In the genomic region with DNA sequence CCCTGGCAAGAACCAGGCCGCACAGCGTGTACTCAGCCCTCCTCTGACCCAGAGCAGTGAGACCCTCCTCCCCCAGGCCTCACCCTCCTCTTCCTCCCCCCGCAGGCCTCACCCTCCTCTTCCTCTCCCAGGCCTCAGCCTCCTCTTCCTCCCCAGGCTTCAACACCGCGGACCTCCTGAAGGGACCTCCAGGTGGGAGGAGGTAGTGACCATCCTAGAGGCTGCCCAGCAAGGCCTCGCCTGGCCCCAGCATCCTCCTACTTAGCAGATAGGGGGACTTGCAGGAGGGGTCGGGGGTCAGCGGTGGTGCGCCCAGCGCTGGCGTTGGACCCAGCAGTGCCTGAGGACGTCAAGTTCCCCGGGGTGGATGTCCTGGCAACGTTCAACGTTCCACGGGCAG, we compare ENCODE assay signal across 1 cellular context.
TF ChIP-seq lines count a peak whose summit lies in the region.

No MANE protein-coding gene starts in this region.

TF ChIP-seq in HCT116, 20 proteins besides CTCF, POLR2A, EP300 and RAD21 (continued from another document):
- TF ChIP-seq, protein P1, sequence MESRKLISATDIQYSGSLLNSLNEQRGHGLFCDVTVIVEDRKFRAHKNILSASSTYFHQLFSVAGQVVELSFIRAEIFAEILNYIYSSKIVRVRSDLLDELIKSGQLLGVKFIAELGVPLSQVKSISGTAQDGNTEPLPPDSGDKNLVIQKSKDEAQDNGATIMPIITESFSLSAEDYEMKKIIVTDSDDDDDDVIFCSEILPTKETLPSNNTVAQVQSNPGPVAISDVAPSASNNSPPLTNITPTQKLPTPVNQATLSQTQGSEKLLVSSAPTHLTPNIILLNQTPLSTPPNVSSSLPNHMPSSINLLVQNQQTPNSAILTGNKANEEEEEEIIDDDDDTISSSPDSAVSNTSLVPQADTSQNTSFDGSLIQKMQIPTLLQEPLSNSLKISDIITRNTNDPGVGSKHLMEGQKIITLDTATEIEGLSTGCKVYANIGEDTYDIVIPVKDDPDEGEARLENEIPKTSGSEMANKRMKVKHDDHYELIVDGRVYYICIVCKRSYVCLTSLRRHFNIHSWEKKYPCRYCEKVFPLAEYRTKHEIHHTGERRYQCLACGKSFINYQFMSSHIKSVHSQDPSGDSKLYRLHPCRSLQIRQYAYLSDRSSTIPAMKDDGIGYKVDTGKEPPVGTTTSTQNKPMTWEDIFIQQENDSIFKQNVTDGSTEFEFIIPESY (IDR thresholded peaks at IDR 0.05; ENCODE audit: extremely low read depth, insufficient replicate concordance, low read length), result no peak
- TF ChIP-seq CBX3 (IDR thresholded peaks at IDR 0.05; ENCODE audit: low read depth) (no peak), EZH2phosphoT487 (IDR thresholded peaks at IDR 0.05; ENCODE audit: borderline replicate concordance) (no peak), SIN3A (IDR thresholded peaks at IDR 0.05; ENCODE audit: low read depth) (no peak), EGR1 (IDR thresholded peaks at IDR 0.05; ENCODE audit: low read depth) (no peak), SRF (IDR thresholded peaks at IDR 0.05; ENCODE audit: low read depth) (no peak), EZH2 (IDR thresholded peaks at IDR 0.05) (no peak), POLR2AphosphoS5 (IDR thresholded peaks at IDR 0.05; ENCODE audit: low read depth, low read length) (no peak)
